In the genomic region with DNA sequence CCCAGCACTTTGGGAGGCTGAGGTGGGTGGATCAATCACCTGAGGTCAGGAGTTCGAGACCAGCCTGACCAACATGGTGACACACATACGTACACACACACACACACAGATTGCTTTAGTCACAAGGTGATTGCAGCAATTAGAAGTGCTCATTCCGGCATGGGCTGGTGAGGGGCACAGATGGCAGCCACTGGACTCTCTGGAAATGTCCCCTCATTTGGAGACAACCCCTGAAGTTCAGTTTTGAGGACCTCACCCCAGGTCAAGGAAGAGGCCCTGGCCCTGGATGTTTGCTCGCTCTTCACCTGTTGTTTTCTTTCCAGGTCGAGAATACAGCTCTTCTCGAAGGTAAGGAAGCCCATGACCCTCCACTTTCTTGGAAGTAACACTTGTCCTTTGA, we compare ENCODE assay signal across 15 cellular contexts. TPM values are rescaled to one million over a fixed set of nuclear protein-coding genes. Genes with fewer than 3 reads are reported as not detected.
"Had no signal": no experiment of that assay in that cellular context is flagged by ENCODE, and none has a peak within 500 bp of the region (broad histone marks: within the 10 kb centered on the region; RNA-seq: fewer than 3 reads in every experiment).

No MANE protein-coding gene starts in this region.

- H3K27ac ChIP-seq: body of pancreas, right atrium auricular region had no signal

- DNase-seq: activated CD4-positive, alpha-beta T cell treated with anti-CD3 and anti-CD28 coated beads, Interleukin-2, amount 10 ng/mL, durations not matched to agents 24 days and 14 days; activated naive CD4-positive, alpha-beta T cell treated with anti-CD3 and anti-CD28 coated beads, Interleukin-2, amount 10 ng/mL, durations not matched to agents 7 days and 5 days; body of pancreas; cortex of kidney; effector memory CD8-positive, alpha-beta T cell; hippocampal formation; kidney glomerular epithelial cell; substantia nigra; trophoblast cell had no signal

- H3K27me3 ChIP-seq: body of pancreas, right atrium auricular region had no signal

- H3K27me3 Mint-ChIP-seq: activated CD4-positive, alpha-beta T cell treated with anti-CD3 and anti-CD28 coated beads, Interleukin-2, amount 10 ng/mL, durations not matched to agents 24 days and 14 days; activated naive CD4-positive, alpha-beta T cell treated with anti-CD3 and anti-CD28 coated beads, Interleukin-2, amount 10 ng/mL, durations not matched to agents 7 days and 5 days; central memory CD8-positive, alpha-beta T cell; effector memory CD8-positive, alpha-beta T cell had no signal

- H3K9me3 ChIP-seq: body of pancreas, right atrium auricular region had no signal

- H3K27ac Mint-ChIP-seq: activated CD4-positive, alpha-beta T cell treated with anti-CD3 and anti-CD28 coated beads, Interleukin-2, amount 10 ng/mL, durations not matched to agents 24 days and 14 days; activated T-helper 2 cell treated with anti-CD3 and anti-CD28 coated beads, Interferon-gamma antibody, Interleukin-2, Interleukin-4, amounts not matched to agents 10 μg/mL and 5 μg/mL and 100 μg/mL, durations not matched to agents 14 hours and 24 hours and 36 hours; T-helper 1 cell treated with Interleukin-12 subunit alpha and Interleukin-12 subunit beta and Interleukin-4 antibody, amounts not matched to agents 30 μg/mL and 1 μg/mL, for 36 hours had no signal

- ATAC-seq: body of pancreas; effector memory CD8-positive, alpha-beta T cell had no signal

- H3K4me3 Mint-ChIP-seq: activated CD4-positive, alpha-beta T cell treated with anti-CD3 and anti-CD28 coated beads, Interleukin-2, amount 10 ng/mL, durations not matched to agents 24 days and 14 days; activated naive CD4-positive, alpha-beta T cell treated with anti-CD3 and anti-CD28 coated beads, Interleukin-2, amount 10 ng/mL, durations not matched to agents 7 days and 5 days; central memory CD8-positive, alpha-beta T cell; effector memory CD8-positive, alpha-beta T cell; T-helper 1 cell treated with Interleukin-12 subunit alpha and Interleukin-12 subunit beta and Interleukin-4 antibody, amounts not matched to agents 30 μg/mL and 1 μg/mL, for 36 hours had no signal

- H3K9me3 Mint-ChIP-seq: activated CD4-positive, alpha-beta T cell treated with anti-CD3 and anti-CD28 coated beads, Interleukin-2, amount 10 ng/mL, durations not matched to agents 24 days and 14 days; activated naive CD4-positive, alpha-beta T cell treated with anti-CD3 and anti-CD28 coated beads, Interleukin-2, amount 10 ng/mL, durations not matched to agents 7 days and 5 days; activated T-helper 2 cell treated with anti-CD3 and anti-CD28 coated beads, Interferon-gamma antibody, Interleukin-2, Interleukin-4, amounts not matched to agents 10 μg/mL and 5 μg/mL and 100 μg/mL, durations not matched to agents 14 hours and 24 hours and 36 hours; central memory CD8-positive, alpha-beta T cell; effector memory CD8-positive, alpha-beta T cell; T-helper 1 cell treated with Interleukin-12 subunit alpha and Interleukin-12 subunit beta and Interleukin-4 antibody, amounts not matched to agents 30 μg/mL and 1 μg/mL, for 36 hours had no signal

- H3K4me1 Mint-ChIP-seq: activated CD4-positive, alpha-beta T cell treated with anti-CD3 and anti-CD28 coated beads, Interleukin-2, amount 10 ng/mL, durations not matched to agents 24 days and 14 days had no signal

- H3K4me3 ChIP-seq: body of pancreas, right atrium auricular region, skin epidermis had no signal

RNA-seq across cellular contexts. Expression of a gene that starts 6.1 kb away (rescaled TPM):
- total RNA-seq: myocyte had no signal
